In the genomic region with DNA sequence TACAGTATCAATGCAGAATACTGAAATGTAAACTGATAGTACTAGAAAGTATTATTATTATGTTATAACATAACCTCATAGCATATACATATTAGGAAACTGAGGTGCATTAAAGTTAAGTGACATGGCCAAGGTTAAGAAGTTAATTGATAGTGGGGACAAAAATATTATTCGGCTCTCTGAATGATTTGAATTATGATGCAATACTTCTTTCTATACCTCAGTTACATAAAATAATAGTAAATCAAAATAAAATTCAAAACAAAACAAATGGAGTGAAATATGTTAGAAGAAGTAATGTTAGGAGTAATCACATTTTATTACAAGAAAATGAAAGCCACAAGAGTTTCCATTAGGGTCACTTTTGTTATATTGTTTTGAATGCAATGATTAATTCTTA, we compare ENCODE assay signal across 25 cellular contexts.
DNase-seq lines count a peak whose midpoint lies in the region; ATAC-seq, FAIRE-seq and TF ChIP-seq lines count a peak whose summit lies in the region.
"Had no signal": no experiment of that assay in that cellular context is flagged by ENCODE, and none has a peak within 500 bp of the region (broad histone marks: within the 10 kb centered on the region; RNA-seq: fewer than 3 reads in every experiment).

No MANE protein-coding gene starts in this region.

- in situ Hi-C loops in HepG2 (cut with HindIII; ENCODE audit: extremely low pct_ligation_motif_present, low pct_unique_long_range_greater_than_20kb), result no loop called here
- in situ Hi-C loops in K562 (cut with MboI), result no loop called here

- H3K79me2 ChIP-seq in HepG2 (ENCODE audit: insufficient read depth, low read length), result no peaks in the 10 kb centered on the region
- H3K79me2 ChIP-seq in K562 (ENCODE audit: control insufficient read depth, insufficient read depth, low read length), result no peaks in the 10 kb centered on the region

- H3K4me1 ChIP-seq in HepG2 (ENCODE audit: insufficient read depth, low read length) (no peaks in the 10 kb centered on the region), right lobe of liver (no peaks in the 10 kb centered on the region), K562 (replicated peaks in 1 of 2; ENCODE audit: control insufficient read depth in 2 of 2, insufficient read depth in 2 of 2, low read length in 2 of 2) (no peaks in the 10 kb centered on the region)
- H3K4me1 ChIP-seq: A549, Caco-2 had no signal

- no peaks in the 10 kb centered on the region for H3K9me3 Mint-ChIP-seq in MCF 10A (ENCODE audit: unreplicated experiment)

- intact Hi-C loops in HepG2 (cut with micrococcal nuclease; ENCODE audit: unreplicated experiment) (no loop called here), right lobe of liver (cut with DNase I) (no loop called here), K562 (cut with micrococcal nuclease) (no loop called here), MCF 10A (cut with micrococcal nuclease) (no loop called here)

- ATAC-seq in HepG2 (no peak), right lobe of liver (no peak), K562 (no peak)
- ATAC-seq: A549; CD8-positive, alpha-beta T cell; GM12878 had no signal

- FAIRE-seq in HepG2 (lab: Jason Lieb, UNC), result no peak
- FAIRE-seq in K562 (lab: Jason Lieb, UNC), result no peak
- FAIRE-seq: A549, GM12878, GM12892, GM18507 had no signal

- TF ChIP-seq CTCF in HepG2 (CRISPR knock-in tag; IDR thresholded peaks at IDR 0.05) (no peak), right lobe of liver (IDR thresholded peaks at IDR 0.05) (no peak), K562 (IDR thresholded peaks at IDR 0.05 in 2 of 3, conservative IDR thresholded peaks at IDR 0.05 in 1 of 3; ENCODE audit: insufficient read depth in 2 of 3, low read depth in 1 of 3, low read length in 3 of 3) (no peak), MCF 10A (IDR thresholded peaks at IDR 0.05; ENCODE audit: unreplicated experiment) (no peak)

- H4K20me1 ChIP-seq in HepG2 (ENCODE audit: insufficient read depth, low read length) (no peaks in the 10 kb centered on the region), K562 (replicated peaks; ENCODE audit: control insufficient read depth, insufficient read depth, low read length) (no peaks in the 10 kb centered on the region)
- H4K20me1 ChIP-seq: BLaER1 treated with 17β-estradiol and CSF1 and Interleukin-3, amounts not matched to agents 10 nM and 100 nM had no signal

- H3K9me3 ChIP-seq in HepG2 (ENCODE audit: low read length), result no peaks in the 10 kb centered on the region
- no peaks in the 10 kb centered on the region for H3K9me3 ChIP-seq in right lobe of liver
- H3K9me3 ChIP-seq in K562 (replicated peaks; ENCODE audit: control insufficient read depth, insufficient read depth, low read depth, low read length), result no peaks in the 10 kb centered on the region; the same call in 1 of the 2 replicates
- H3K9me3 ChIP-seq: A549, Caco-2 had no signal

- H3K27me3 Mint-ChIP-seq in MCF 10A (ENCODE audit: insufficient read depth, unreplicated experiment), result no peaks in the 10 kb centered on the region
- H3K27me3 Mint-ChIP-seq: B cell; CD4-positive, alpha-beta T cell had no signal

- H3K36me3 ChIP-seq in HepG2 (replicated peaks in 1 of 2; ENCODE audit: control insufficient read depth in 1 of 2, insufficient read depth in 2 of 2, low read length in 2 of 2) (no peaks in the 10 kb centered on the region), right lobe of liver (no peaks in the 10 kb centered on the region), K562 (ENCODE audit: control insufficient read depth, insufficient read depth, low read length) (no peaks in the 10 kb centered on the region)
- H3K36me3 ChIP-seq: BLaER1 treated with 17β-estradiol and CSF1 and Interleukin-3, amounts not matched to agents 10 nM and 100 nM had no signal

- H2AFZ ChIP-seq in HepG2 (ENCODE audit: low read length), result no peak overlapping the region
- no peak overlapping the region for H2AFZ ChIP-seq in K562 (ENCODE audit: low read depth, low read length)

- POLR2A ChIA-PET in HepG2 (lab: Yijun Ruan, JAX) (no interaction called here), K562 (lab: Yijun Ruan, JAX) (no interaction called here), MCF 10A (lab: Yijun Ruan, JAX) (no interaction called here)

- H3K36me3 Mint-ChIP-seq in MCF 10A (ENCODE audit: insufficient read depth, unreplicated experiment), result no peaks in the 10 kb centered on the region
- H3K36me3 Mint-ChIP-seq: CD8-positive, alpha-beta T cell had no signal

- WGBS in HepG2 (ENCODE audit: low lambda C conversion rate), result 5% methylated on average over 1 of the region's 1 CpG
- 64% methylated on average over 1 of the region's 1 CpG for WGBS in right lobe of liver (ENCODE audit: insufficient coverage, low coverage, low lambda C conversion rate, missing lambda C conversion rate)
- WGBS in K562 (ENCODE audit: insufficient coverage, low coverage, missing lambda C conversion rate), result 24% methylated on average over 1 of the region's 1 CpG

- H3K27me3 ChIP-seq in HepG2 (ENCODE audit: control insufficient read depth in 1 of 2, insufficient read depth in 2 of 2, low read length in 2 of 2) (no peaks in the 10 kb centered on the region), right lobe of liver (no peaks in the 10 kb centered on the region), K562 (ENCODE audit: control insufficient read depth in 2 of 2, insufficient read depth in 2 of 2, low read length in 2 of 2) (no peaks in the 10 kb centered on the region)
- H3K27me3 ChIP-seq: BLaER1 treated with 17β-estradiol and CSF1 and Interleukin-3, amounts not matched to agents 10 nM and 100 nM had no signal

- BruUV-seq in HepG2 (replicated peaks; lab: Mats Ljungman, UMichigan) (no TSS peak), K562 (replicated peaks; lab: Mats Ljungman, UMichigan) (no TSS peak), MCF 10A (replicated peaks; lab: Mats Ljungman, UMichigan) (no TSS peak)

- H3K9ac ChIP-seq in HepG2 (ENCODE audit: insufficient read depth, low read depth, low read length) (no peak overlapping the region), K562 (ENCODE audit: insufficient read depth in 1 of 2, low read depth in 2 of 2, low read length in 2 of 2) (no peak overlapping the region)
- H3K9ac ChIP-seq: BLaER1 treated with 17β-estradiol and CSF1 and Interleukin-3, amounts not matched to agents 10 nM and 100 nM had no signal

- no peak overlapping the region for H3K4me3 Mint-ChIP-seq in MCF 10A (ENCODE audit: unreplicated experiment)
- H3K4me3 Mint-ChIP-seq: B cell; CD4-positive, alpha-beta T cell; CD8-positive, alpha-beta T cell had no signal

- no peak for TF ChIP-seq POLR2A in HepG2 (IDR thresholded peaks at IDR 0.05; ENCODE audit: insufficient read depth in 1 of 2, low read depth in 2 of 2, low read length in 2 of 2)
- no peak for TF ChIP-seq POLR2A in right lobe of liver (IDR thresholded peaks at IDR 0.05)
- no peak for TF ChIP-seq POLR2A in K562 (conservative IDR thresholded peaks at IDR 0.05)

- H3K4me3 ChIP-seq in HepG2 (replicated peaks in 1 of 3; ENCODE audit: insufficient read depth in 1 of 3, low read depth in 2 of 3, low read length in 3 of 3) (no peak overlapping the region), right lobe of liver (no peak overlapping the region), K562 (no peak overlapping the region)
- H3K4me3 ChIP-seq: A549; BLaER1 treated with 17β-estradiol and CSF1 and Interleukin-3, amounts not matched to agents 10 nM and 100 nM; GM12878 had no signal

- TF ChIP-seq EP300 in HepG2 (IDR thresholded peaks at IDR 0.05; ENCODE audit: low read depth in 2 of 2, low read length in 2 of 2) (no peak), HepG2 (CRISPR knock-in tag; IDR thresholded peaks at IDR 0.05; ENCODE audit: borderline replicate concordance) (no peak), K562 (IDR thresholded peaks at IDR 0.05; ENCODE audit: low read length) (no peak)

- H3K4me2 ChIP-seq in HepG2 (ENCODE audit: low read depth, low read length) (no peak overlapping the region), K562 (ENCODE audit: insufficient read depth, low read length) (no peak overlapping the region)
- H3K4me2 ChIP-seq: A549; BLaER1 treated with 17β-estradiol and CSF1 and Interleukin-3, amounts not matched to agents 10 nM and 100 nM had no signal

- no peak overlapping the region for H3K27ac Mint-ChIP-seq in MCF 10A (ENCODE audit: low read depth, unreplicated experiment)
- H3K27ac Mint-ChIP-seq: B cell; CD4-positive, alpha-beta T cell; CD8-positive, alpha-beta T cell had no signal

- H3K27ac ChIP-seq in HepG2 (ENCODE audit: extremely low read length, insufficient read depth, low read length), result no peak overlapping the region
- H3K27ac ChIP-seq in right lobe of liver, result no peak overlapping the region
- no peak overlapping the region for H3K27ac ChIP-seq in K562 (ENCODE audit: extremely low read depth, low read depth, low read length)
- H3K27ac ChIP-seq: 22Rv1; A549; BLaER1 treated with 17β-estradiol and CSF1 and Interleukin-3, amounts not matched to agents 10 nM and 100 nM; C4-2B had no signal

- H3K9me1 ChIP-seq in K562 (ENCODE audit: control insufficient read depth, insufficient read depth, low read length), result no peaks in the 10 kb centered on the region

- TF ChIP-seq RAD21 in HepG2 (CRISPR knock-in tag; IDR thresholded peaks at IDR 0.05) (no peak), K562 (CRISPR knock-in tag; conservative IDR thresholded peaks at IDR 0.05 in 1 of 2, IDR thresholded peaks at IDR 0.05 in 1 of 2) (no peak)

- H3K4me1 Mint-ChIP-seq in MCF 10A (ENCODE audit: insufficient read depth, unreplicated experiment), result no peaks in the 10 kb centered on the region
- H3K4me1 Mint-ChIP-seq: B cell had no signal

- no peak for DNase-seq in HepG2 (ENCODE audit: low spot score)
- DNase-seq in right lobe of liver, result no peak
- no peak for DNase-seq in K562 (ENCODE audit: extremely low read depth in 1 of 4, low spot score in 3 of 4)
- DNase-seq in ureter (ENCODE audit: low spot score), result no peak
- no peak for DNase-seq in MCF 10A (ENCODE audit: unreplicated experiment)
- DNase-seq: AML-193; Caco-2; Calu3; CD4-positive, alpha-beta T cell; CD8-positive, alpha-beta T cell; DMS 273 treated with DMSO at 0.1 percent for 48 hours; DMS153; DMS53; DMS79; DND-41; EL; GDM1 had no signal

- CTCF ChIA-PET in HepG2 (lab: Yijun Ruan, JAX; ENCODE audit: low intra/inter-chr PET ratio, low total read pairs) (no interaction called here), K562 (lab: Yijun Ruan, JAX; ENCODE audit: low intra/inter-chr PET ratio) (no interaction called here), MCF 10A (lab: Yijun Ruan, JAX) (interaction anchor here (0.5 kb wide), 1 partner anchor 580 kb away, joined by 3 read pairs; no protein-coding TSS in a partner anchor)

TF ChIP-seq in HepG2, 621 proteins besides CTCF, POLR2A, EP300 and RAD21 (continues in another document):
- TF ChIP-seq MAFK (conservative IDR thresholded peaks at IDR 0.05 in 1 of 2, IDR thresholded peaks at IDR 0.05 in 1 of 2; ENCODE audit: low read length in 2 of 2), result no peak
- TF ChIP-seq ATF7 (IDR thresholded peaks at IDR 0.05), result peak; percentile 57; the same call in 1 of the 2 replicates
- TF ChIP-seq ATF7 (CRISPR knock-in tag; IDR thresholded peaks at IDR 0.05), result no peak

TF ChIP-seq in K562, 482 proteins besides CTCF, POLR2A, EP300 and RAD21 (continues in another document):
- TF ChIP-seq ZSCAN32 (CRISPR knock-in tag; IDR thresholded peaks at IDR 0.05) (0 out of 2 replicates have a peak, but pooled peaks have one; percentile 23), ZNF778 (CRISPR knock-in tag; IDR thresholded peaks at IDR 0.05) (no peak), CEBPG (CRISPR knock-in tag; IDR thresholded peaks at IDR 0.05) (no peak), CEBPG (tag; conservative IDR thresholded peaks at IDR 0.05 in 1 of 2, IDR thresholded peaks at IDR 0.05 in 1 of 2) (peak; percentile 37 to 96; a peak in 3 of 4 replicates), PHF20 (IDR thresholded peaks at IDR 0.05; ENCODE audit: partially characterized antibody) (no peak)

Comparison
In these comparisons a context has a peak if more than half of its experiments do, and no peak if none do; other contexts are left out.
1. Of the 241 proteins assayed by ChIP-seq in both HepG2 and K562: peak only in HepG2: none; only in K562: CEBPG; in both: CEBPB; in neither: 237; mixed calls (peak in some experiments, not most) for 2.